24 cellular contexts compared by ENCODE assay signal in genomic region chr11:94773842-94774241, GRCh38.
"Had no signal": no experiment of that assay in that cellular context is flagged by ENCODE, and none has a peak within 500 bp of the region (broad histone marks: within the 10 kb centered on the region; RNA-seq: fewer than 3 reads in every experiment).

No MANE protein-coding gene starts in this region.

- H3K27me3 ChIP-seq: MG63 had no signal

- H3K9me3 ChIP-seq: MG63 had no signal

- H3K36me3 ChIP-seq: cardiac muscle cell, MG63 had no signal

- DNase-seq: activated B cell treated with CpG ODN at 0.5 μM for 24 hours; activated CD4-positive, alpha-beta memory T cell treated with anti-CD3 and anti-CD28 coated beads for 36 hours; activated CD4-positive, alpha-beta T cell treated with anti-CD3 and anti-CD28 coated beads for 1 hour; activated CD4-positive, alpha-beta T cell treated with anti-CD3 and anti-CD28 coated beads, Interleukin-2, amount 10 ng/mL, durations not matched to agents 7 days and 5 days; activated CD8-positive, alpha-beta memory T cell treated with anti-CD3 and anti-CD28 coated beads for 24 hours; activated effector memory CD4-positive, alpha-beta T cell treated with anti-CD3 and anti-CD28 coated beads, Interleukin-2, amount 50 U/mL, for 16 hours; activated naive CD4-positive, alpha-beta T cell treated with anti-CD3 and anti-CD28 coated beads for 36 hours; activated T-cell treated with anti-CD3 and anti-CD28 coated beads, Interleukin-2, amount 50 U/mL, for 4 hours; amygdala; KG1; MV-4-11; NCI-H1092 treated with DMSO at 0.1 percent for 48 hours; NCI-H1436; NCI-H1694 treated with DMSO at 0.1 percent for 48 hours; NCI-H2081; NCI-H446; T-cell; T-helper 2 cell; T1000 had no signal

- FAIRE-seq: astrocyte, TTC549 had no signal

- H3K27ac ChIP-seq: cardiac muscle cell, SK-N-MC had no signal

- ATAC-seq: activated T-cell treated with anti-CD3 and anti-CD28 coated beads, Interleukin-2, amount 50 U/mL, for 4 hours; T-cell had no signal

- H3K4me3 ChIP-seq: cardiac muscle cell, MG63, SK-N-MC had no signal
